Comparison of ENCODE assay signal across 11 cellular contexts in genomic region chr4:15234585-15235126, GRCh38.
DNase-seq lines count a peak whose midpoint lies in the region; ATAC-seq and TF ChIP-seq lines count a peak whose summit lies in the region.
"Had no signal": no experiment of that assay in that cellular context is flagged by ENCODE, and none has a peak within 500 bp of the region (broad histone marks: within the 10 kb centered on the region; RNA-seq: fewer than 3 reads in every experiment).

No MANE protein-coding gene starts in this region.

- H4K20me1 ChIP-seq in mammary epithelial cell (ENCODE audit: insufficient read depth, low read length): no peaks in the 10 kb centered on the region

- in situ Hi-C loops in mammary epithelial cell (cut with MboI; ENCODE audit: low sequenced_read_pairs in 2 of 2): loop anchor here (5.0 to 25.0 kb wide), 4 partner anchors 153 to 403 kb away; no protein-coding TSS in a partner anchor

- H3K4me3 ChIP-seq in AG09309 (ENCODE audit: control insufficient read depth, low read depth, low read length) (no peak overlapping the region), mammary epithelial cell (replicated peaks in 1 of 3; ENCODE audit: insufficient read depth in 1 of 3, low read depth in 2 of 3, low read length in 3 of 3) (no peak overlapping the region), mucosa of descending colon (no peak overlapping the region)
- H3K4me3 ChIP-seq: gastrocnemius medialis had no signal

- no peak overlapping the region for H3K4me2 ChIP-seq in mammary epithelial cell (ENCODE audit: insufficient read depth, low read depth, low read length)

- dilution Hi-C loops in mammary epithelial cell (cut with HindIII; ENCODE audit: low sequenced_read_pairs): loop anchor here (25.0 kb wide), 1 partner anchor 228 kb away; the partner anchor contains the start of gene CC2D2A

- H3K36me3 ChIP-seq in mammary epithelial cell (ENCODE audit: insufficient read depth, low read length): no peaks in the 10 kb centered on the region
- H3K36me3 ChIP-seq in mucosa of descending colon (ENCODE audit: low read depth): no peaks in the 10 kb centered on the region
- H3K36me3 ChIP-seq: gastrocnemius medialis had no signal

- no peak overlapping the region for H3K9ac ChIP-seq in mammary epithelial cell (ENCODE audit: insufficient read depth, low read length)

- CTCF ChIA-PET in mammary epithelial cell (lab: Charles Lee; ENCODE audit: low non-redundant PET): interaction anchor here (0.6 kb wide), 1 partner anchor 484 kb away, joined by 3 read pairs; no protein-coding TSS in a partner anchor

- WGBS in mammary epithelial cell (ENCODE audit: low coverage, missing lambda C conversion rate): 31% methylated on average over 3 of the region's 3 CpGs

- ATAC-seq in mucosa of descending colon (peak; percentile 42), GM21576 (IDR thresholded peaks at IDR 0.05; ENCODE audit: unreplicated experiment) (no peak), GM21367 (IDR thresholded peaks at IDR 0.05; ENCODE audit: unreplicated experiment) (no peak)

- peaks cover 30% of the 10 kb centered on the region for H3K4me1 ChIP-seq in mammary epithelial cell (ENCODE audit: insufficient read depth, low read length)
- no peaks in the 10 kb centered on the region for H3K4me1 ChIP-seq in mucosa of descending colon (ENCODE audit: low read depth)
- H3K4me1 ChIP-seq: gastrocnemius medialis had no signal

- H3K27ac ChIP-seq in mammary epithelial cell (ENCODE audit: insufficient read depth, low read depth, low read length): no peak overlapping the region

- H3K9me3 ChIP-seq in mammary epithelial cell (replicated peaks; ENCODE audit: insufficient read depth, low read length) (no peaks in the 10 kb centered on the region), mucosa of descending colon (no peaks in the 10 kb centered on the region)
- H3K9me3 ChIP-seq: gastrocnemius medialis had no signal

- TF ChIP-seq CTCF in AG09309 (IDR thresholded peaks at IDR 0.05; ENCODE audit: control insufficient read depth, insufficient read depth, low read depth, low read length, missing control alignments): no peak
- TF ChIP-seq CTCF in mammary epithelial cell (conservative IDR thresholded peaks at IDR 0.05 in 1 of 2, IDR thresholded peaks at IDR 0.05 in 1 of 2; ENCODE audit: extremely low read depth in 1 of 2, insufficient read depth in 1 of 2, low read depth in 1 of 2, low read length in 2 of 2): no peak
- no peak for TF ChIP-seq CTCF in mucosa of descending colon (IDR thresholded peaks at IDR 0.05)

- intact Hi-C loops in mammary epithelial cell (cut with micrococcal nuclease) (no loop called here), mucosa of descending colon (cut with DNase I, micrococcal nuclease) (loop anchor here (5.0 to 10.0 kb wide), 2 partner anchors 160 to 223 kb away; no protein-coding TSS in a partner anchor), posterior cingulate gyrus (cut with DNase I) (loop anchor here (10.0 kb wide), 1 partner anchor 160 kb away; no protein-coding TSS in a partner anchor)

- H3K27me3 ChIP-seq in mammary epithelial cell (ENCODE audit: insufficient read depth, low read length): no peaks in the 10 kb centered on the region
- H3K27me3 ChIP-seq: gastrocnemius medialis had no signal

- no peaks in the 10 kb centered on the region for H3K79me2 ChIP-seq in mammary epithelial cell (ENCODE audit: insufficient read depth, low read length)

- no peak overlapping the region for H2AFZ ChIP-seq in mammary epithelial cell (ENCODE audit: low read depth, low read length)

- DNase-seq in AG09309 (ENCODE audit: low read depth) (peak; percentile 98), LHCN-M2 (ENCODE audit: low read depth) (peak; percentile 95), mammary epithelial cell (peak; percentile 92), mucosa of descending colon (peak in 1 of 3 donors; percentile 22), posterior cingulate gyrus (no peak), NOMO-1 (lab: John Stamatoyannopoulos, UW; ENCODE audit: unreplicated experiment in 2 of 2) (no peak)
- DNase-seq: DND-41, gastrocnemius medialis, naive B cell had no signal

- no TSS peak for BruUV-seq in mammary epithelial cell (replicated peaks; lab: Mats Ljungman, UMichigan)

Comparison
In these comparisons a context has a peak if more than half of its experiments do, and no peak if none do; other contexts are left out.
1. DNase-seq: peak in AG09309 (single experiment), LHCN-M2 (single experiment) and mammary epithelial cell (single experiment); none in posterior cingulate gyrus (0 of 10) and NOMO-1 (0 of 2).